ENCODE assay signal across 8 cellular contexts in the genomic region with DNA sequence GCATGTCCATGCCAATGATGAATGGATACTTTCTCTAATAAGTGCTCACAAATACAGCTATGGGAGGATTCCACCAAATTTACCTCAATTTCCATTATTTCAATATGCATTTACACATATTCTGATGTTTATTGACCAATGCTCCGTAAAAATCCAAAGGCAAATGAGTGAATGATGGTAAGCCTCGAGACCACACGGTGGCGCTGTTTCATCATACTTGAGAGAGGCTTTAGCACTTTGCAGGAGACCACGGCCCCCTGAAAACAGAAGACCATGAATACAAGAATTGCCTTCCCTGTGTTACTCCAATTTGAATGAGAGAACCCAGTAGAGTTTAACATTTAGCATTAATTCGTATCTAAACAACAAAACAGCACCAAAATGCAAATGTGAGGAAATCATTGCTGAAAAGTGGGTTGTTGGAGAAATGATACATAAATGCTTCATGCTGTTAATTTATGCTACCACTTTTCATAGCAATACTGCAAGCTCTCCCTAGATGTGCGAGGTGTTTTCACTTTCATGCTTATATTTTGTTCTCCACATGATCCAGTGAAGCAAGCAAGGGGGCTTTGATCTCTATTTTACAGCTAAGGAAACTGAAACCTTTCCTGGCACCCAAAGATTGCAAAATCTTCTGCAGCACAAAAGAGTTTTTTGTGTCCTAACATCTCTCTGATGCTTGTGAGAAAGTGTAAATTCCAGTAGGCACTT. TPM values are rescaled to one million over a fixed set of nuclear protein-coding genes. Genes with fewer than 3 reads are reported as not detected.
A peak's percentile ranks its signal among the peaks of the same experiment; 100 is the strongest.
DNase-seq lines count a peak whose midpoint lies in the region; ATAC-seq, FAIRE-seq and TF ChIP-seq lines count a peak whose summit lies in the region.

No MANE protein-coding gene starts in this region.

- H3K4me3 Mint-ChIP-seq in endodermal cell = no peak overlapping the region

- H3K36me3 ChIP-seq in endodermal cell (ENCODE audit: control insufficient read depth, insufficient read depth, low read length) = no peaks in the 10 kb centered on the region

- 20 to 53% methylated on average over 2 to 7 of the region's 7 CpGs for WGBS in endodermal cell (ENCODE audit: insufficient coverage in 1 of 2, insufficient read length in 1 of 2), 2 experiments

- no peaks in the 10 kb centered on the region for H3K9me3 ChIP-seq in endodermal cell (ENCODE audit: control insufficient read depth, low read length)

- no peaks in the 10 kb centered on the region for H3K9me3 Mint-ChIP-seq in endodermal cell

- no peak overlapping the region for H3K27ac ChIP-seq in endodermal cell (ENCODE audit: low read depth, low read length)

- peaks cover 22% of the 10 kb centered on the region for H3K27me3 Mint-ChIP-seq in endodermal cell (ENCODE audit: insufficient read depth)

- peaks cover 18% of the 10 kb centered on the region for H3K27me3 ChIP-seq in endodermal cell (ENCODE audit: control insufficient read depth, insufficient read depth, low read length, poor library complexity, severe bottlenecking)

- H3K9ac ChIP-seq in endodermal cell (ENCODE audit: extremely low read depth, low read length, poor library complexity, severe bottlenecking) = no peak overlapping the region

- ATAC-seq in HG02885 (IDR thresholded peaks at IDR 0.05; ENCODE audit: poor library complexity, unreplicated experiment) (peak; percentile 37), HG03571 (IDR thresholded peaks at IDR 0.05; ENCODE audit: unreplicated experiment) (no peak)

- H3K4me1 Mint-ChIP-seq in endodermal cell = peaks cover 6% of the 10 kb centered on the region

- peak; percentile 96 for TF ChIP-seq CTCF in D721Med (IDR thresholded peaks at IDR 0.05; ENCODE audit: insufficient read depth, missing control alignments)
- TF ChIP-seq CTCF in endodermal cell (conservative IDR thresholded peaks at IDR 0.05) = peak; percentile 92

- DNase-seq in D721Med (ENCODE audit: insufficient read length, low spot score) (peak; percentile 23), NCI-H774 (lab: John Stamatoyannopoulos, UW) (peak; percentile 79), endodermal cell (peak; percentile 86), middle frontal gyrus (ENCODE audit: extremely low spot score, low spot score) (peak; percentile 84)
- DNase-seq in activated CD8-positive, alpha-beta memory T cell treated with anti-CD3 and anti-CD28 coated beads for 4 hours (ENCODE audit: low read depth in 2 of 2) = peak; percentile 16 to 28
- peak; percentile 24 to 26 for DNase-seq in stimulated activated CD8-positive, alpha-beta memory T cell treated with anti-CD3 and anti-CD28 coated beads, Interleukin-4, amount 100 ng/mL, for 4 hours (ENCODE audit: low read depth in 2 of 2, low spot score in 1 of 2)

- H3K27ac Mint-ChIP-seq in endodermal cell = no peak overlapping the region

- H3K4me3 ChIP-seq in endodermal cell (ENCODE audit: low read length) = no peak overlapping the region

- no peaks in the 10 kb centered on the region for H3K4me1 ChIP-seq in endodermal cell (ENCODE audit: control insufficient read depth, insufficient read depth, low read length)

- FAIRE-seq in D721Med (lab: Jason Lieb, UNC) = no peak

- no peaks in the 10 kb centered on the region for H3K36me3 Mint-ChIP-seq in endodermal cell (ENCODE audit: low read depth)

RNA-seq across cellular contexts. Expression of a gene that starts 35.4 kb away (rescaled TPM):
- total RNA-seq in endodermal cell = 1 to 10 TPM; 1.6 to 3.3 TPM
- polyA plus RNA-seq in endodermal cell (2013, experiment 1 of 2) = 17.3 TPM
- 19.1 TPM for polyA plus RNA-seq in endodermal cell (2013, experiment 2 of 2)

Comparison
In these comparisons a context has a peak if more than half of its experiments do, and no peak if none do; other contexts are left out.
1. DNase-seq: peak in every context shown above with its lines; median percentile 86 in endodermal cell; 84 in middle frontal gyrus; 79 in NCI-H774; 25 in stimulated activated CD8-positive, alpha-beta memory T cell treated with anti-CD3 and anti-CD28 coated beads, Interleukin-4, amount 100 ng/mL, for 4 hours; 23 in D721Med; 22 in activated CD8-positive, alpha-beta memory T cell treated with anti-CD3 and anti-CD28 coated beads for 4 hours.